Comparison of ENCODE assay signal across 5 cellular contexts in the genomic region with DNA sequence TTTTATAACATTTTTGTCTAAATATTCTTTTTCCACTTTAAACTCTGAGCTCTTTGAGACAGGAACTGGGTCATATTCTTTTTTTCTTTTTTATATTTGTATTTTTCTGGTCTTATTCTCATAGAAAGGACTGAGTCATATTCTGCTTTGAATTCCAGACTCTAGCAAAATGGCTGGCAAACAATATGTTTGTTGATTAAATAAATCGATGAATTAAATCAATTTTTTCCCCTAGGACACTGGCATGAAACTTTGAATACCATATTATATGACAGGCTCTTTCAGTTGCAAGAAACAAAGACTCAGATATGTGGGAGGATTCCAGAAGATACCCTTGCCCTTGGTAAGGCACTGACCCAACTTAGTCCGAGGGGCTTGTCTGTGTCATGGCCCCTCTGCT. TPM values are rescaled to one million over a fixed set of nuclear protein-coding genes. Genes with fewer than 3 reads are reported as not detected.
"Had no signal": no experiment of that assay in that cellular context is flagged by ENCODE, and none has a peak within 500 bp of the region (broad histone marks: within the 10 kb centered on the region; RNA-seq: fewer than 3 reads in every experiment).

No MANE protein-coding gene starts in this region.

- H3K9me3 Mint-ChIP-seq: H9 had no signal

- H3K27ac Mint-ChIP-seq: H9 had no signal

- DNase-seq: GM23248, H9, HCEC 1CT had no signal

- H3K4me3 ChIP-seq: GM23248, K562 had no signal

- ATAC-seq: K562 had no signal

- H3K4me3 Mint-ChIP-seq: H9 had no signal

- H3K27ac ChIP-seq: GM23248 had no signal

- H3K9ac ChIP-seq: GM23248 had no signal

RNA-seq across cellular contexts. Expression of gene RGS9, which starts 3.1 kb away (rescaled TPM):
- total RNA-seq: HT-29 had no signal
- polyA plus RNA-seq: GM23248 had no signal
